In the genomic region with DNA sequence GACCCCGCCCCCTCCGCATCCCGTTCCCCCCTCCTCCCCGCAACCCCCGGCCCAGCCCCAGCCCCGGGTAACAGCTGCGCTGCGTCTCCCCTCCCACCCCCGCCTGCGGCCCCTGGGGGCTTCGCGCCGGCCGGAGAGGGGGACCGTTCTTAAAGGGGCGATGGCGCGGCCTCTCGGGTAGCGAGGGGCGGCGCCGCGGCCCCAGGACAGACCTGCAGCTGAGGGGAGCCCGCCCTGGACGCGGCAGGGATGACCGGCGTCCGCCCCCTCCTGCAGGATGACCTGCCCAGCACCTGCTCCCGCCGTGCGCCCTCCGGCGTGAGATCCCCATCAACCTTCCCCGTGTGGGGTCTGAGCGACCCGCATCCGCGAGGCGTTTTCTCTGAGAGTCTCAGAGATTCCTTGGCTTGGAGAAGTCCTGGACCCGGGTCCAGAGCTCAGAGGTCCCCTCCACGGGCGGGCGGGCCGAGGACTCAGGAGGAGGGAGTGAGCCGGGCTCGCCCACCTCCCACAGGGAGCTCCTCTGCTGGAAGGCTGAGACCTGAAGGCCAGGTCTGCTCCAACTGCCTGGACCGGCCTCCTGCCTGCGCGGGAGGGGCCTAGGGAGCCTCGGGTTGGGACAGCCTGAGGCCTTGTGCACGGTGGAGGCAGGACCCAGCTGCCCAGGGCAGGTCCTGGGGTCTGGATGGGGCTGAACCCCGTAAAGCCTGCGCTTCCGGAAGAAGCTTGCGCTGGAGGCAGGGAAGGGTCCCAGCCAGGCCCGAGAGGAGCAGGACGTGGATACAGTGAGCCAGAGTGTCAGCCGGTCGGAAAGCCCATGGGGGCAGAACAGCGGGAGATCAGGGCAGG, we compare ENCODE assay signal across 16 cellular contexts. TPM values are rescaled to one million over a fixed set of nuclear protein-coding genes. Genes with fewer than 3 reads are reported as not detected.
DNase-seq lines count a peak whose midpoint lies in the region; ATAC-seq and TF ChIP-seq lines count a peak whose summit lies in the region.
"Had no signal": no experiment of that assay in that cellular context is flagged by ENCODE, and none has a peak within 500 bp of the region (broad histone marks: within the 10 kb centered on the region; RNA-seq: fewer than 3 reads in every experiment).

No MANE protein-coding gene starts in this region.

- peak overlapping the region; percentile 45 to 57 (median 48) for H3K4me3 ChIP-seq in esophagus muscularis mucosa
- no peak overlapping the region for H3K4me3 ChIP-seq in CD4-positive, alpha-beta memory T cell (ENCODE audit: low read length in 2 of 2)

- peaks cover 2% of the 10 kb centered on the region for H3K27me3 Mint-ChIP-seq in neural crest cell (ENCODE audit: low read depth)
- peaks cover 37 to 43% of the 10 kb centered on the region in 2 donors for H3K27me3 Mint-ChIP-seq in CD4-positive, alpha-beta memory T cell

- TF ChIP-seq POLR2A in esophagus muscularis mucosa (IDR thresholded peaks at IDR 0.05; ENCODE audit: low read depth) = no peak

- CTCF ChIA-PET in CD4-positive, alpha-beta memory T cell (lab: Charles Lee; ENCODE audit: partially characterized antibody) = interaction anchor here (0.8 kb wide), 1 partner anchor 465 kb away, joined by 3 read pairs; no protein-coding TSS in a partner anchor

- peaks cover 0 to 86% (median 32%) of the 10 kb centered on the region in 4 donors for H3K27me3 ChIP-seq in esophagus muscularis mucosa
- H3K27me3 ChIP-seq in CD4-positive, alpha-beta memory T cell (ENCODE audit: insufficient read depth, low read length) = peaks cover 19% of the 10 kb centered on the region

- H3K9me3 Mint-ChIP-seq in neural crest cell = no peaks in the 10 kb centered on the region
- peaks cover 0 to 4% (median 0%) of the 10 kb centered on the region in 8 donors for H3K9me3 Mint-ChIP-seq in CD4-positive, alpha-beta memory T cell
- H3K9me3 Mint-ChIP-seq: effector memory CD8-positive, alpha-beta T cell; IgD-negative memory B cell had no signal

- H3K27ac Mint-ChIP-seq in neural crest cell (ENCODE audit: unreplicated experiment) = peak overlapping the region; percentile 71
- H3K27ac Mint-ChIP-seq in CD4-positive, alpha-beta memory T cell = no peak overlapping the region
- H3K27ac Mint-ChIP-seq: effector memory CD8-positive, alpha-beta T cell had no signal

- peak overlapping the region; percentile 81 for H3K4me3 Mint-ChIP-seq in neural crest cell
- H3K4me3 Mint-ChIP-seq in CD4-positive, alpha-beta memory T cell = peak overlapping the region in 4 of 8 donors; percentile 31 to 66 (median 50)

- no peak overlapping the region for H3K27ac ChIP-seq in esophagus muscularis mucosa (replicated peaks in 1 of 4)
- H3K27ac ChIP-seq in CD4-positive, alpha-beta memory T cell (ENCODE audit: low read depth, low read length) = no peak overlapping the region
- H3K27ac ChIP-seq: psoas muscle had no signal

- no peak for TF ChIP-seq EP300 in esophagus muscularis mucosa (IDR thresholded peaks at IDR 0.05)

- peaks cover 53% of the 10 kb centered on the region for H3K4me1 Mint-ChIP-seq in neural crest cell
- H3K4me1 Mint-ChIP-seq in CD4-positive, alpha-beta memory T cell = peaks cover 7 to 13% (median 9%) of the 10 kb centered on the region in 4 donors

- H3K9me3 ChIP-seq in esophagus muscularis mucosa = no peaks in the 10 kb centered on the region
- H3K9me3 ChIP-seq in CD4-positive, alpha-beta memory T cell (ENCODE audit: control insufficient read depth in 1 of 2, low read length in 2 of 2) = no peaks in the 10 kb centered on the region
- H3K9me3 ChIP-seq: psoas muscle had no signal

- intact Hi-C loops in esophagus muscularis mucosa (cut with DNase I) = no loop called here
- intact Hi-C loops in CD4-positive, alpha-beta memory T cell (cut with micrococcal nuclease) = no loop called here

- H3K36me3 Mint-ChIP-seq in neural crest cell (ENCODE audit: low read depth) = peaks cover 4% of the 10 kb centered on the region
- no peaks in the 10 kb centered on the region for H3K36me3 Mint-ChIP-seq in CD4-positive, alpha-beta memory T cell

- POLR2A ChIA-PET in CD4-positive, alpha-beta memory T cell (lab: Charles Lee; ENCODE audit: partially characterized antibody) = no interaction called here

- no peak for TF ChIP-seq CTCF in esophagus muscularis mucosa (IDR thresholded peaks at IDR 0.05)
- no peak for TF ChIP-seq CTCF in neural crest cell (conservative IDR thresholded peaks at IDR 0.05)

- peak; percentile 25 for DNase-seq in COLO668 (lab: John Stamatoyannopoulos, UW; ENCODE audit: unreplicated experiment)
- peak; percentile 76 for DNase-seq in HuH-7 (ENCODE audit: low spot score)
- DNase-seq in esophagus muscularis mucosa (ENCODE audit: extremely low spot score) = no peak
- peak; percentile 31 for DNase-seq in neural crest cell (ENCODE audit: low read depth, low spot score)
- DNase-seq in NCI-H1092 (lab: John Stamatoyannopoulos, UW) = no peak
- DNase-seq in CD4-positive, alpha-beta memory T cell = no peak
- DNase-seq in kidney tubule cell (ENCODE audit: low spot score) = no peak
- DNase-seq: effector memory CD8-positive, alpha-beta T cell; GOT3; NCI-H1694; psoas muscle; SIG-M5 had no signal

- peaks cover 16 to 23% (median 22%) of the 10 kb centered on the region in 4 donors for H3K4me1 ChIP-seq in esophagus muscularis mucosa
- peaks cover 8% of the 10 kb centered on the region for H3K4me1 ChIP-seq in CD4-positive, alpha-beta memory T cell (ENCODE audit: insufficient read depth, low read length)

- no peak for ATAC-seq in GM19463 (IDR thresholded peaks at IDR 0.05; ENCODE audit: unreplicated experiment)
- ATAC-seq: effector memory CD8-positive, alpha-beta T cell had no signal

- WGBS in esophagus muscularis mucosa = 22% methylated on average over 15 of the region's 62 CpGs

- H3K36me3 ChIP-seq in esophagus muscularis mucosa = no peaks in the 10 kb centered on the region
- H3K36me3 ChIP-seq in CD4-positive, alpha-beta memory T cell (ENCODE audit: insufficient read depth, low read length) = no peaks in the 10 kb centered on the region

RNA-seq across cellular contexts. Expression of a gene that starts 0.5 kb away (rescaled TPM):
- total RNA-seq in esophagus muscularis mucosa = under 1 TPM in 2 of 4 donors, not detected in 2; 0.17 to 0.45 TPM
- 42.4 and 44.0 TPM in 2 replicates for total RNA-seq in neural crest cell
- total RNA-seq in CD4-positive, alpha-beta memory T cell = not detected
- polyA plus RNA-seq in CD4-positive, alpha-beta memory T cell = not detected
- total RNA-seq: lung microvascular endothelial cell, psoas muscle had no signal
- polyA plus RNA-seq: IgD-negative memory B cell, psoas muscle had no signal

RNA-seq across cellular contexts. Expression of a gene that starts 17.9 kb away (rescaled TPM):
- total RNA-seq in esophagus muscularis mucosa = 10 to 100 TPM; 35.8 to 50.9 (median 39.5) TPM
- 128 and 132 TPM in 2 replicates for total RNA-seq in neural crest cell
- total RNA-seq in CD4-positive, alpha-beta memory T cell = 100 to 1,000 TPM; 113 to 120 TPM
- 10 to 100 TPM; 11.5 to 26.0 TPM for polyA plus RNA-seq in CD4-positive, alpha-beta memory T cell

RNA-seq across cellular contexts. Expression of a gene that starts 19.1 kb away (rescaled TPM):
- not detected for total RNA-seq in esophagus muscularis mucosa
- 6.1 and 6.9 TPM in 2 replicates for total RNA-seq in neural crest cell
- total RNA-seq in CD4-positive, alpha-beta memory T cell = not detected
- not detected for polyA plus RNA-seq in CD4-positive, alpha-beta memory T cell
- total RNA-seq: lung microvascular endothelial cell, psoas muscle had no signal
- polyA plus RNA-seq: adipose tissue, IgD-negative memory B cell had no signal

RNA-seq across cellular contexts. Expression of a gene that starts 38.2 kb away (rescaled TPM):
- total RNA-seq in esophagus muscularis mucosa = under 1 TPM in 1 of 4 donors, not detected in 3; 0.32 TPM
- 8.9 and 10.2 TPM in 2 replicates for total RNA-seq in neural crest cell
- under 1 TPM in 1 of 2 experiments, not detected in 1; 0.11 TPM for total RNA-seq in CD4-positive, alpha-beta memory T cell
- polyA plus RNA-seq in CD4-positive, alpha-beta memory T cell = not detected
- total RNA-seq: psoas muscle had no signal
- polyA plus RNA-seq: adipose tissue, IgD-negative memory B cell had no signal

RNA-seq across cellular contexts. Expression of a gene that starts 38.8 kb away (rescaled TPM):
- total RNA-seq in esophagus muscularis mucosa (10 to 100 TPM; 17.9 to 32.1 (median 29.7) TPM), neural crest cell (59.0 and 59.4 TPM in 2 replicates)
- 10 to 100 TPM; 47.7 to 48.1 TPM for total RNA-seq in CD4-positive, alpha-beta memory T cell
- polyA plus RNA-seq in CD4-positive, alpha-beta memory T cell = 10 to 100 TPM; 21.1 to 43.2 TPM

Comparison
In these comparisons a context has a peak if more than half of its experiments do, and no peak if none do; other contexts are left out.
1. DNase-seq: peak in COLO668 (single experiment), HuH-7 (single experiment) and neural crest cell (single experiment); none in esophagus muscularis mucosa (single experiment), NCI-H1092 (single experiment), CD4-positive, alpha-beta memory T cell (0 of 5) and kidney tubule cell (single experiment).
2. H3K4me3 ChIP-seq: peak in esophagus muscularis mucosa (4 of 4); none in CD4-positive, alpha-beta memory T cell (0 of 2).
3. RNA of a gene that starts 0.5 kb away (total RNA-seq): 42.4 to 44.0 TPM in neural crest cell; 0.17 to 0.45 TPM in esophagus muscularis mucosa and not detected in CD4-positive, alpha-beta memory T cell; every median in the first group is over 10 times any median in the second.